15 cellular contexts compared by ENCODE assay signal in genomic region chr17:76038050-76038449, GRCh38. TPM values are rescaled to one million over a fixed set of nuclear protein-coding genes. Genes with fewer than 3 reads are reported as not detected.
DNase-seq lines count a peak whose midpoint lies in the region; ATAC-seq and TF ChIP-seq lines count a peak whose summit lies in the region.
"Had no signal": no experiment of that assay in that cellular context is flagged by ENCODE, and none has a peak within 500 bp of the region (broad histone marks: within the 10 kb centered on the region; RNA-seq: fewer than 3 reads in every experiment).

No MANE protein-coding gene starts in this region.

- no peaks in the 10 kb centered on the region for H3K27me3 Mint-ChIP-seq in natural killer cell (ENCODE audit: low read depth in 2 of 2)
- no peaks in the 10 kb centered on the region for H3K27me3 Mint-ChIP-seq in natural killer cell treated with Interleukin-12 subunit alpha and Interleukin-12 subunit beta and Interleukin-15 and Interleukin-18, amount 100 ng/mL, for 72 hours
- H3K27me3 Mint-ChIP-seq in type B pancreatic cell = no peaks in the 10 kb centered on the region

- H3K27me3 ChIP-seq in gastroesophageal sphincter = no peaks in the 10 kb centered on the region
- H3K27me3 ChIP-seq: brain microvascular endothelial cell had no signal

- H3K9me3 Mint-ChIP-seq in natural killer cell (no peaks in the 10 kb centered on the region), type B pancreatic cell (no peaks in the 10 kb centered on the region)
- no peaks in the 10 kb centered on the region for H3K9me3 Mint-ChIP-seq in natural killer cell treated with Interleukin-12 subunit alpha and Interleukin-12 subunit beta and Interleukin-15 and Interleukin-18, amount 100 ng/mL, for 72 hours
- H3K9me3 Mint-ChIP-seq: activated T-helper 2 cell treated with anti-CD3 and anti-CD28 coated beads, Interferon-gamma antibody, Interleukin-2, Interleukin-4, amounts not matched to agents 10 μg/mL and 5 μg/mL and 100 μg/mL, durations not matched to agents 14 hours and 24 hours and 36 hours had no signal

- 71 to 73% methylated on average over 2 to 3 of the region's 3 CpGs for WGBS in gastroesophageal sphincter (ENCODE audit: low coverage in 1 of 2), 2 donors

- TF ChIP-seq POLR2A in gastroesophageal sphincter (IDR thresholded peaks at IDR 0.05) = no peak

- peak overlapping the region in 3 of 4 donors; percentile 0 to 75 (median 69) for H3K27ac ChIP-seq in gastroesophageal sphincter
- H3K27ac ChIP-seq: brain microvascular endothelial cell had no signal

- no peak for TF ChIP-seq EP300 in gastroesophageal sphincter (IDR thresholded peaks at IDR 0.05)

- intact Hi-C loops in natural killer cell (cut with micrococcal nuclease) = no loop called here

- peaks cover 21% of the 10 kb centered on the region for H3K36me3 Mint-ChIP-seq in natural killer cell
- peaks cover 10% of the 10 kb centered on the region for H3K36me3 Mint-ChIP-seq in natural killer cell treated with Interleukin-12 subunit alpha and Interleukin-12 subunit beta and Interleukin-15 and Interleukin-18, amount 100 ng/mL, for 72 hours
- H3K36me3 Mint-ChIP-seq in type B pancreatic cell = peaks cover 34% of the 10 kb centered on the region

- H3K4me1 Mint-ChIP-seq in natural killer cell (no peaks in the 10 kb centered on the region), type B pancreatic cell (ENCODE audit: unreplicated experiment) (peaks cover 23% of the 10 kb centered on the region)
- H3K4me1 Mint-ChIP-seq in natural killer cell treated with Interleukin-12 subunit alpha and Interleukin-12 subunit beta and Interleukin-15 and Interleukin-18, amount 100 ng/mL, for 72 hours (ENCODE audit: low read depth in 2 of 2) = peaks cover 0 to 5% of the 10 kb centered on the region in 2 donors

- TF ChIP-seq CTCF in natural killer cell (IDR thresholded peaks at IDR 0.05) (no peak), gastroesophageal sphincter (IDR thresholded peaks at IDR 0.05) (no peak), type B pancreatic cell (conservative IDR thresholded peaks at IDR 0.05) (no peak)

- no peaks in the 10 kb centered on the region for H3K9me3 ChIP-seq in gastroesophageal sphincter

- H3K4me3 Mint-ChIP-seq in natural killer cell (no peak overlapping the region), type B pancreatic cell (no peak overlapping the region)
- H3K4me3 Mint-ChIP-seq in natural killer cell treated with Interleukin-12 subunit alpha and Interleukin-12 subunit beta and Interleukin-15 and Interleukin-18, amount 100 ng/mL, for 72 hours = no peak overlapping the region

- peaks cover 0 to 19% (median 11%) of the 10 kb centered on the region in 3 donors for H3K4me1 ChIP-seq in gastroesophageal sphincter

- DNase-seq in natural killer cell (no peak), type B pancreatic cell (ENCODE audit: extremely low spot score, unreplicated experiment) (no peak), NCI-H1417 treated with DMSO at 0.1 percent for 48 hours (lab: John Stamatoyannopoulos, UW) (no peak), epidermal melanocyte (ENCODE audit: insufficient read length, low spot score) (no peak)
- no peak for DNase-seq in natural killer cell treated with Interleukin-12 subunit alpha and Interleukin-12 subunit beta and Interleukin-15 and Interleukin-18, amount 100 ng/mL, for 72 hours (ENCODE audit: low spot score)
- DNase-seq: brain microvascular endothelial cell; effector CD4-positive, alpha-beta T cell; NCI-H2029 treated with DMSO at 0.1 percent for 48 hours; NCI-H748 treated with DMSO at 0.1 percent for 48 hours; retina; stimulated activated CD4-positive, alpha-beta T cell treated with anti-CD3 and anti-CD28 coated beads, Interleukin-2, amount 100 ng/mL, for 48 hours had no signal

- ATAC-seq in natural killer cell = no peak
- no peak for ATAC-seq in natural killer cell treated with Interleukin-12 subunit alpha and Interleukin-12 subunit beta and Interleukin-15 and Interleukin-18, amount 100 ng/mL, for 72 hours
- no peak for ATAC-seq in gastroesophageal sphincter

- H3K36me3 ChIP-seq in gastroesophageal sphincter = peaks cover 3 to 54% of the 10 kb centered on the region in 2 donors

- H3K27ac Mint-ChIP-seq in natural killer cell = peak overlapping the region; percentile 34 to 41
- H3K27ac Mint-ChIP-seq in natural killer cell treated with Interleukin-12 subunit alpha and Interleukin-12 subunit beta and Interleukin-15 and Interleukin-18, amount 100 ng/mL, for 72 hours = peak overlapping the region in 1 of 2 donors; percentile 51
- H3K27ac Mint-ChIP-seq in type B pancreatic cell = peak overlapping the region; percentile 23
- H3K27ac Mint-ChIP-seq: activated T-helper 2 cell treated with anti-CD3 and anti-CD28 coated beads, Interferon-gamma antibody, Interleukin-2, Interleukin-4, amounts not matched to agents 10 μg/mL and 5 μg/mL and 100 μg/mL, durations not matched to agents 14 hours and 24 hours and 36 hours had no signal

- no peak overlapping the region for H3K4me3 ChIP-seq in gastroesophageal sphincter

RNA-seq across cellular contexts. Expression of gene EVPL, which starts 10.9 kb away (rescaled TPM):
- total RNA-seq in natural killer cell = 1 to 10 TPM in 1 of 3 donors, under 1 TPM in 1, not detected in 1; 0.94 to 1.2 TPM
- total RNA-seq in natural killer cell treated with Interleukin-12 subunit alpha and Interleukin-12 subunit beta and Interleukin-15 and Interleukin-18, amount 100 ng/mL, for 72 hours = under 1 TPM; 0.05 to 0.64 TPM
- total RNA-seq in gastroesophageal sphincter = 1 to 10 TPM; 1.3 to 6.1 (median 3.1) TPM
- 31.9 and 116 TPM in 2 replicates for total RNA-seq in type B pancreatic cell (ENCODE audit: low replicate concordance)
- total RNA-seq: activated T-helper 2 cell treated with anti-CD3 and anti-CD28 coated beads, Interferon-gamma antibody, Interleukin-2, Interleukin-4, amounts not matched to agents 10 μg/mL and 5 μg/mL and 100 μg/mL, durations not matched to agents 14 hours and 24 hours and 36 hours; frontal cortex; H4 had no signal

RNA-seq across cellular contexts. Expression of gene SRP68, which starts 34.3 kb away (rescaled TPM):
- total RNA-seq in natural killer cell (10 to 100 TPM; 57.8 to 74.4 (median 70.7) TPM), gastroesophageal sphincter (10 to 100 TPM; 43.0 to 63.8 (median 48.7) TPM), type B pancreatic cell (ENCODE audit: low replicate concordance) (86.7 and 89.6 TPM in 2 replicates)
- total RNA-seq in natural killer cell treated with Interleukin-12 subunit alpha and Interleukin-12 subunit beta and Interleukin-15 and Interleukin-18, amount 100 ng/mL, for 72 hours = 10 to 100 TPM; 96.2 to 98.4 TPM

RNA-seq across cellular contexts. Expression of gene GALR2, which starts 36.5 kb away (rescaled TPM):
- total RNA-seq in natural killer cell (under 1 TPM in 2 of 3 donors, not detected in 1; 0.27 to 0.53 TPM), gastroesophageal sphincter (not detected), type B pancreatic cell (ENCODE audit: low replicate concordance) (0.94 and 1.3 TPM in 2 replicates)
- under 1 TPM; 0.21 to 0.75 TPM for total RNA-seq in natural killer cell treated with Interleukin-12 subunit alpha and Interleukin-12 subunit beta and Interleukin-15 and Interleukin-18, amount 100 ng/mL, for 72 hours
- total RNA-seq: frontal cortex had no signal

RNA-seq across cellular contexts. Expression of gene CDK3, which starts 37.4 kb away (rescaled TPM):
- 10 to 100 TPM in 2 of 3 donors, 1 to 10 TPM in 1; 5.5 to 13.6 (median 13.5) TPM for total RNA-seq in natural killer cell
- 10 to 100 TPM in 1 of 2 donors, 1 to 10 TPM in 1; 9.8 to 16.2 TPM for total RNA-seq in natural killer cell treated with Interleukin-12 subunit alpha and Interleukin-12 subunit beta and Interleukin-15 and Interleukin-18, amount 100 ng/mL, for 72 hours
- total RNA-seq in gastroesophageal sphincter = 1 to 10 TPM in 3 of 4 donors, not detected in 1; 1.2 to 5.6 (median 2.3) TPM
- 11.5 and 14.1 TPM in 2 replicates for total RNA-seq in type B pancreatic cell (ENCODE audit: low replicate concordance)

RNA-seq across cellular contexts. Expression of gene ZACN, which starts 40.9 kb away (rescaled TPM):
- total RNA-seq in natural killer cell (under 1 TPM; 0.28 to 0.80 (median 0.50) TPM), gastroesophageal sphincter (not detected), type B pancreatic cell (ENCODE audit: low replicate concordance) (0.29 TPM in 1 of 2 replicates, not detected in the other)
- total RNA-seq in natural killer cell treated with Interleukin-12 subunit alpha and Interleukin-12 subunit beta and Interleukin-15 and Interleukin-18, amount 100 ng/mL, for 72 hours = 1 to 10 TPM in 1 of 2 donors, under 1 TPM in 1; 0.52 to 1.4 TPM
- total RNA-seq: frontal cortex, H4 had no signal
